13 cellular contexts compared by ENCODE assay signal in the genomic region with DNA sequence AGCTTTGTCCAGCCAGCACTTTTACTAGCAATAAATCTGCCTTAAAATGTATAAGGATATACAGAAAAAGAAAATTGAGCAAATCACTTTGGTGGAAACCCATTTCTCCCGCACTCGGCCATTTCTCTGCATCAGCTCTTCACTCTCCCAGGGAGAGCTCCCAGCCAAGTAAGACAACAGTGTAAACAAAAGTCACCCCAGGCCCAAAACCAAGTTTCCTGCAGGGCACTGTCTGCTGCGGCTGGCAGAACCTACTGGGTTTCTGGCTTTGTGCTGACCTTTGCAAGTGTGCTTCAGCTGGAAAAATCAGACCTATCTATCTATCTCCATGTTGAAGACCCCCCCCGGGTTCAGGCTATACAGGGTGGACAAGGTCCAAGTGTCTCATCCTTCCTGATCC.
"Had no signal": no experiment of that assay in that cellular context is flagged by ENCODE, and none has a peak within 500 bp of the region (broad histone marks: within the 10 kb centered on the region; RNA-seq: fewer than 3 reads in every experiment).

No MANE protein-coding gene starts in this region.

- DNase-seq: activated CD4-positive, alpha-beta T cell treated with anti-CD3 and anti-CD28 coated beads for 1 hour; activated CD4-positive, alpha-beta T cell treated with anti-CD3 and anti-CD28 coated beads, Interleukin-2, amount 50 U/mL, for 4 hours; activated naive CD4-positive, alpha-beta T cell treated with anti-CD3 and anti-CD28 coated beads for 36 hours; activated naive CD8-positive, alpha-beta T cell treated with anti-CD3 and anti-CD28 coated beads, Interleukin-2, amount 50 U/mL, for 24 hours; colonic mucosa; esophagus squamous epithelium; spleen; stomach had no signal

- H3K9me3 Mint-ChIP-seq: activated naive CD4-positive, alpha-beta T cell treated with anti-CD3 and anti-CD28 coated beads for 36 hours; activated naive CD8-positive, alpha-beta T cell treated with anti-CD3 and anti-CD28 coated beads, Interleukin-2, amount 50 U/mL, for 24 hours; activated T-helper 17 cell treated with anti-CD3 and anti-CD28 coated beads, Interleukin-2, amount 50 U/mL, for 72 hours; neural crest cell had no signal

- H3K27ac Mint-ChIP-seq: activated naive CD4-positive, alpha-beta T cell treated with anti-CD3 and anti-CD28 coated beads for 36 hours; activated naive CD8-positive, alpha-beta T cell treated with anti-CD3 and anti-CD28 coated beads, Interleukin-2, amount 50 U/mL, for 24 hours; activated T-helper 17 cell treated with anti-CD3 and anti-CD28 coated beads, Interleukin-2, amount 50 U/mL, for 72 hours had no signal

- H3K27ac ChIP-seq: cardiac muscle cell, colonic mucosa, stomach, thoracic aorta had no signal

- H3K36me3 ChIP-seq: cardiac muscle cell, colonic mucosa, esophagus squamous epithelium, spleen, stomach, thoracic aorta had no signal

- H3K4me1 ChIP-seq: colonic mucosa, esophagus squamous epithelium, spleen, stomach had no signal

- H3K4me3 ChIP-seq: cardiac muscle cell, colonic mucosa, esophagus squamous epithelium, spleen, stomach, thoracic aorta had no signal

- H3K4me3 Mint-ChIP-seq: activated naive CD4-positive, alpha-beta T cell treated with anti-CD3 and anti-CD28 coated beads for 36 hours; activated naive CD8-positive, alpha-beta T cell treated with anti-CD3 and anti-CD28 coated beads, Interleukin-2, amount 50 U/mL, for 24 hours; activated T-helper 17 cell treated with anti-CD3 and anti-CD28 coated beads, Interleukin-2, amount 50 U/mL, for 72 hours; neural crest cell had no signal

- H3K4me1 Mint-ChIP-seq: activated naive CD8-positive, alpha-beta T cell treated with anti-CD3 and anti-CD28 coated beads, Interleukin-2, amount 50 U/mL, for 24 hours; activated T-helper 17 cell treated with anti-CD3 and anti-CD28 coated beads, Interleukin-2, amount 50 U/mL, for 72 hours had no signal

- H3K27me3 ChIP-seq: cardiac muscle cell, colonic mucosa, stomach had no signal

- ATAC-seq: activated naive CD8-positive, alpha-beta T cell treated with anti-CD3 and anti-CD28 coated beads, Interleukin-2, amount 50 U/mL, for 24 hours; activated T-helper 17 cell treated with anti-CD3 and anti-CD28 coated beads, Interleukin-2, amount 50 U/mL, for 72 hours; sciatic nerve had no signal

- H3K9me3 ChIP-seq: colonic mucosa, esophagus squamous epithelium, spleen, stomach, thoracic aorta had no signal
